Comparison of ENCODE assay signal across 43 cellular contexts in genomic region chr3:62406945-62407344, GRCh38. TPM values are rescaled to one million over a fixed set of nuclear protein-coding genes. Genes with fewer than 3 reads are reported as not detected.
"Had no signal": no experiment of that assay in that cellular context is flagged by ENCODE, and none has a peak within 500 bp of the region (broad histone marks: within the 10 kb centered on the region; RNA-seq: fewer than 3 reads in every experiment).

No MANE protein-coding gene starts in this region.

- FAIRE-seq: astrocyte, bronchial epithelial cell had no signal

- H3K9me3 Mint-ChIP-seq: activated naive CD4-positive, alpha-beta T cell treated with anti-CD3 and anti-CD28 coated beads for 36 hours; activated naive CD4-positive, alpha-beta T cell treated with anti-CD3 and anti-CD28 coated beads, Interleukin-2, amount 10 ng/mL, durations not matched to agents 7 days and 5 days; activated naive CD4-positive, alpha-beta T cell treated with anti-CD3 and anti-CD28 coated beads, Interleukin-2, amount 50 U/mL, for 24 hours; activated naive CD4-positive, alpha-beta T cell treated with anti-CD3 and anti-CD28 coated beads, Interleukin-2, amount 50 U/mL, for 72 hours; activated naive CD8-positive, alpha-beta T cell treated with anti-CD3 and anti-CD28 coated beads for 36 hours; activated naive CD8-positive, alpha-beta T cell treated with anti-CD3 and anti-CD28 coated beads, Interleukin-2, amount 10 ng/mL, durations not matched to agents 7 days and 5 days; activated naive CD8-positive, alpha-beta T cell treated with anti-CD3 and anti-CD28 coated beads, Interleukin-2, amount 50 U/mL, for 24 hours; activated T-cell treated with anti-CD3 and anti-CD28 coated beads, Interleukin-2, amount 50 U/mL, for 24 hours; activated T-cell treated with anti-CD3 and anti-CD28 coated beads, Interleukin-2, amount 50 U/mL, for 4 hours; activated T-cell treated with anti-CD3 and anti-CD28 coated beads, Interleukin-2, amount 50 U/mL, for 72 hours; activated T-helper 1 cell treated with anti-CD3 and anti-CD28 coated beads, Interleukin-12 subunit alpha, Interleukin-12 subunit beta, Interleukin-2, Interleukin-4 antibody, amounts not matched to agents 30 ng/mL and 10 ng/mL and 1 ng/mL, durations not matched to agents 14 hours and 24 hours and 36 hours; activated T-helper 17 cell treated with anti-CD3 and anti-CD28 coated beads, Interleukin-2, amount 50 U/mL, for 72 hours; activated T-helper 2 cell treated with anti-CD3 and anti-CD28 coated beads, Interferon-gamma antibody, Interleukin-2, Interleukin-4, amounts not matched to agents 10 μg/mL and 5 μg/mL and 100 μg/mL, durations not matched to agents 14 hours and 24 hours and 36 hours; brain had no signal

- H3K27me3 ChIP-seq: adrenal gland, ascending aorta, body of pancreas, brain microvascular endothelial cell, breast epithelium, cardiac muscle cell had no signal

- ATAC-seq: activated naive CD4-positive, alpha-beta T cell treated with anti-CD3 and anti-CD28 coated beads, Interleukin-2, amount 50 U/mL, for 72 hours; activated naive CD8-positive, alpha-beta T cell treated with anti-CD3 and anti-CD28 coated beads, Interleukin-2, amount 50 U/mL, for 24 hours; activated T-cell treated with anti-CD3 and anti-CD28 coated beads, Interleukin-2, amount 50 U/mL, for 4 hours; activated T-cell treated with anti-CD3 and anti-CD28 coated beads, Interleukin-2, amount 50 U/mL, for 72 hours; activated T-helper 17 cell treated with anti-CD3 and anti-CD28 coated beads, Interleukin-2, amount 50 U/mL, for 72 hours; body of pancreas had no signal

- H3K27ac ChIP-seq: adrenal gland, ascending aorta, body of pancreas, brain microvascular endothelial cell, breast epithelium, cardiac muscle cell had no signal

- H3K36me3 Mint-ChIP-seq: activated naive CD4-positive, alpha-beta T cell treated with anti-CD3 and anti-CD28 coated beads, Interleukin-2, amount 10 ng/mL, durations not matched to agents 7 days and 5 days; activated naive CD4-positive, alpha-beta T cell treated with anti-CD3 and anti-CD28 coated beads, Interleukin-2, amount 50 U/mL, for 24 hours; activated naive CD4-positive, alpha-beta T cell treated with anti-CD3 and anti-CD28 coated beads, Interleukin-2, amount 50 U/mL, for 72 hours; activated naive CD8-positive, alpha-beta T cell; activated naive CD8-positive, alpha-beta T cell treated with anti-CD3 and anti-CD28 coated beads for 36 hours; activated naive CD8-positive, alpha-beta T cell treated with anti-CD3 and anti-CD28 coated beads, Interleukin-2, amount 10 ng/mL, durations not matched to agents 7 days and 5 days; brain had no signal

- H3K4me3 Mint-ChIP-seq: activated naive CD4-positive, alpha-beta T cell treated with anti-CD3 and anti-CD28 coated beads for 36 hours; activated naive CD4-positive, alpha-beta T cell treated with anti-CD3 and anti-CD28 coated beads, Interleukin-2, amount 10 ng/mL, durations not matched to agents 7 days and 5 days; activated naive CD4-positive, alpha-beta T cell treated with anti-CD3 and anti-CD28 coated beads, Interleukin-2, amount 50 U/mL, for 24 hours; activated naive CD8-positive, alpha-beta T cell; activated naive CD8-positive, alpha-beta T cell treated with anti-CD3 and anti-CD28 coated beads for 36 hours; activated naive CD8-positive, alpha-beta T cell treated with anti-CD3 and anti-CD28 coated beads, Interleukin-2, amount 10 ng/mL, durations not matched to agents 7 days and 5 days; activated naive CD8-positive, alpha-beta T cell treated with anti-CD3 and anti-CD28 coated beads, Interleukin-2, amount 50 U/mL, for 24 hours; activated T-cell treated with anti-CD3 and anti-CD28 coated beads, Interleukin-2, amount 50 U/mL, for 24 hours; activated T-cell treated with anti-CD3 and anti-CD28 coated beads, Interleukin-2, amount 50 U/mL, for 4 hours; activated T-cell treated with anti-CD3 and anti-CD28 coated beads, Interleukin-2, amount 50 U/mL, for 72 hours; activated T-helper 1 cell treated with anti-CD3 and anti-CD28 coated beads, Interleukin-12 subunit alpha, Interleukin-12 subunit beta, Interleukin-2, Interleukin-4 antibody, amounts not matched to agents 30 ng/mL and 10 ng/mL and 1 ng/mL, durations not matched to agents 14 hours and 24 hours and 36 hours; activated T-helper 17 cell treated with anti-CD3 and anti-CD28 coated beads, Interleukin-2, amount 50 U/mL, for 72 hours; brain; central memory CD8-positive, alpha-beta T cell had no signal

- H3K4me1 ChIP-seq: adrenal gland, ascending aorta, body of pancreas, breast epithelium had no signal

- H3K36me3 ChIP-seq: adrenal gland, ascending aorta, brain microvascular endothelial cell, breast epithelium, cardiac muscle cell had no signal

- H3K27ac Mint-ChIP-seq: activated naive CD4-positive, alpha-beta T cell treated with anti-CD3 and anti-CD28 coated beads for 36 hours; activated naive CD4-positive, alpha-beta T cell treated with anti-CD3 and anti-CD28 coated beads, Interleukin-2, amount 10 ng/mL, durations not matched to agents 7 days and 5 days; activated naive CD4-positive, alpha-beta T cell treated with anti-CD3 and anti-CD28 coated beads, Interleukin-2, amount 50 U/mL, for 24 hours; activated naive CD4-positive, alpha-beta T cell treated with anti-CD3 and anti-CD28 coated beads, Interleukin-2, amount 50 U/mL, for 72 hours; activated naive CD8-positive, alpha-beta T cell; activated naive CD8-positive, alpha-beta T cell treated with anti-CD3 and anti-CD28 coated beads for 36 hours; activated naive CD8-positive, alpha-beta T cell treated with anti-CD3 and anti-CD28 coated beads, Interleukin-2, amount 10 ng/mL, durations not matched to agents 7 days and 5 days; activated naive CD8-positive, alpha-beta T cell treated with anti-CD3 and anti-CD28 coated beads, Interleukin-2, amount 50 U/mL, for 24 hours; activated T-cell treated with anti-CD3 and anti-CD28 coated beads, Interleukin-2, amount 50 U/mL, for 24 hours; activated T-cell treated with anti-CD3 and anti-CD28 coated beads, Interleukin-2, amount 50 U/mL, for 72 hours; activated T-helper 1 cell treated with anti-CD3 and anti-CD28 coated beads, Interleukin-12 subunit alpha, Interleukin-12 subunit beta, Interleukin-2, Interleukin-4 antibody, amounts not matched to agents 30 ng/mL and 10 ng/mL and 1 ng/mL, durations not matched to agents 14 hours and 24 hours and 36 hours; activated T-helper 17 cell treated with anti-CD3 and anti-CD28 coated beads, Interleukin-2, amount 50 U/mL, for 72 hours; activated T-helper 2 cell treated with anti-CD3 and anti-CD28 coated beads, Interferon-gamma antibody, Interleukin-2, Interleukin-4, amounts not matched to agents 10 μg/mL and 5 μg/mL and 100 μg/mL, durations not matched to agents 14 hours and 24 hours and 36 hours had no signal

- H3K9me3 ChIP-seq: adrenal gland, ascending aorta, body of pancreas, breast epithelium had no signal

- DNase-seq: activated effector memory CD4-positive, alpha-beta T cell treated with anti-CD3 and anti-CD28 coated beads, Interleukin-2, amount 50 U/mL, for 16 hours; activated effector memory CD4-positive, alpha-beta T cell treated with Interleukin-2 at 50 U/mL for 16 hours; activated gamma-delta T cell; activated gamma-delta T cell treated with Interleukin-2 at 50 U/mL for 16 hours; activated naive CD4-positive, alpha-beta T cell; activated naive CD4-positive, alpha-beta T cell treated with anti-CD3 and anti-CD28 coated beads for 36 hours; activated naive CD4-positive, alpha-beta T cell treated with anti-CD3 and anti-CD28 coated beads, Interleukin-2, amount 10 ng/mL, durations not matched to agents 7 days and 5 days; activated naive CD4-positive, alpha-beta T cell treated with anti-CD3 and anti-CD28 coated beads, Interleukin-2, amount 50 U/mL, for 16 hours; activated naive CD4-positive, alpha-beta T cell treated with Interleukin-2 at 50 U/mL for 16 hours; activated naive CD8-positive, alpha-beta T cell treated with anti-CD3 and anti-CD28 coated beads for 36 hours; activated naive CD8-positive, alpha-beta T cell treated with anti-CD3 and anti-CD28 coated beads, Interleukin-2, amount 10 ng/mL, durations not matched to agents 7 days and 5 days; activated naive CD8-positive, alpha-beta T cell treated with anti-CD3 and anti-CD28 coated beads, Interleukin-2, amount 50 U/mL, for 24 hours; activated T-cell treated with anti-CD3 and anti-CD28 coated beads, Interleukin-2, amount 50 U/mL, for 1 hour; activated T-cell treated with anti-CD3 and anti-CD28 coated beads, Interleukin-2, amount 50 U/mL, for 24 hours; activated T-cell treated with anti-CD3 and anti-CD28 coated beads, Interleukin-2, amount 50 U/mL, for 4 hours; activated T-cell treated with anti-CD3 and anti-CD28 coated beads, Interleukin-2, amount 50 U/mL, for 48 hours; activated T-cell treated with anti-CD3 and anti-CD28 coated beads, Interleukin-2, amount 50 U/mL, for 72 hours; adrenal gland; amniotic stem cell; amygdala; anterior cingulate cortex; aorta; body of pancreas; brain microvascular endothelial cell; caudate nucleus; central memory CD4-positive, alpha-beta T cell; cerebellar nuclear complex had no signal

- H3K4me3 ChIP-seq: adrenal gland, ascending aorta, body of pancreas, breast epithelium, cardiac muscle cell had no signal

- H3K4me1 Mint-ChIP-seq: activated naive CD4-positive, alpha-beta T cell treated with anti-CD3 and anti-CD28 coated beads, Interleukin-2, amount 10 ng/mL, durations not matched to agents 7 days and 5 days; activated naive CD4-positive, alpha-beta T cell treated with anti-CD3 and anti-CD28 coated beads, Interleukin-2, amount 50 U/mL, for 24 hours; activated naive CD8-positive, alpha-beta T cell treated with anti-CD3 and anti-CD28 coated beads for 36 hours; activated naive CD8-positive, alpha-beta T cell treated with anti-CD3 and anti-CD28 coated beads, Interleukin-2, amount 10 ng/mL, durations not matched to agents 7 days and 5 days; activated naive CD8-positive, alpha-beta T cell treated with anti-CD3 and anti-CD28 coated beads, Interleukin-2, amount 50 U/mL, for 24 hours; activated T-helper 17 cell treated with anti-CD3 and anti-CD28 coated beads, Interleukin-2, amount 50 U/mL, for 72 hours; brain; central memory CD8-positive, alpha-beta T cell had no signal

- H3K27me3 Mint-ChIP-seq: activated naive CD8-positive, alpha-beta T cell; activated T-cell treated with anti-CD3 and anti-CD28 coated beads, Interleukin-2, amount 50 U/mL, for 24 hours; central memory CD8-positive, alpha-beta T cell had no signal

RNA-seq across cellular contexts. Expression of gene FEZF2, which starts 33.6 kb away (rescaled TPM):
- total RNA-seq: activated naive CD4-positive, alpha-beta T cell treated with anti-CD3 and anti-CD28 coated beads for 36 hours; activated naive CD4-positive, alpha-beta T cell treated with anti-CD3 and anti-CD28 coated beads, Interleukin-2, amount 50 U/mL, for 72 hours; activated naive CD8-positive, alpha-beta T cell treated with anti-CD3 and anti-CD28 coated beads for 36 hours; activated naive CD8-positive, alpha-beta T cell treated with anti-CD3 and anti-CD28 coated beads, Interleukin-2, amount 10 ng/mL, durations not matched to agents 7 days and 5 days; activated T-cell treated with anti-CD3 and anti-CD28 coated beads, Interleukin-2, amount 50 U/mL, for 4 hours; activated T-cell treated with anti-CD3 and anti-CD28 coated beads, Interleukin-2, amount 50 U/mL, for 72 hours; activated T-helper 1 cell treated with anti-CD3 and anti-CD28 coated beads, Interleukin-12 subunit alpha, Interleukin-12 subunit beta, Interleukin-2, Interleukin-4 antibody, amounts not matched to agents 30 ng/mL and 10 ng/mL and 1 ng/mL, durations not matched to agents 14 hours and 24 hours and 36 hours; activated T-helper 17 cell treated with anti-CD3 and anti-CD28 coated beads, Interleukin-2, amount 50 U/mL, for 72 hours; activated T-helper 2 cell treated with anti-CD3 and anti-CD28 coated beads, Interferon-gamma antibody, Interleukin-2, Interleukin-4, amounts not matched to agents 10 μg/mL and 5 μg/mL and 100 μg/mL, durations not matched to agents 14 hours and 24 hours and 36 hours; adrenal gland; aorta; ascending aorta; astrocyte; body of pancreas; breast epithelium; bronchial epithelial cell; cardiac muscle cell; cardiac septum; chondrocyte had no signal
- polyA plus RNA-seq: adipose tissue, adrenal gland, aorta, cardiac muscle cell had no signal
